In the genomic region with DNA sequence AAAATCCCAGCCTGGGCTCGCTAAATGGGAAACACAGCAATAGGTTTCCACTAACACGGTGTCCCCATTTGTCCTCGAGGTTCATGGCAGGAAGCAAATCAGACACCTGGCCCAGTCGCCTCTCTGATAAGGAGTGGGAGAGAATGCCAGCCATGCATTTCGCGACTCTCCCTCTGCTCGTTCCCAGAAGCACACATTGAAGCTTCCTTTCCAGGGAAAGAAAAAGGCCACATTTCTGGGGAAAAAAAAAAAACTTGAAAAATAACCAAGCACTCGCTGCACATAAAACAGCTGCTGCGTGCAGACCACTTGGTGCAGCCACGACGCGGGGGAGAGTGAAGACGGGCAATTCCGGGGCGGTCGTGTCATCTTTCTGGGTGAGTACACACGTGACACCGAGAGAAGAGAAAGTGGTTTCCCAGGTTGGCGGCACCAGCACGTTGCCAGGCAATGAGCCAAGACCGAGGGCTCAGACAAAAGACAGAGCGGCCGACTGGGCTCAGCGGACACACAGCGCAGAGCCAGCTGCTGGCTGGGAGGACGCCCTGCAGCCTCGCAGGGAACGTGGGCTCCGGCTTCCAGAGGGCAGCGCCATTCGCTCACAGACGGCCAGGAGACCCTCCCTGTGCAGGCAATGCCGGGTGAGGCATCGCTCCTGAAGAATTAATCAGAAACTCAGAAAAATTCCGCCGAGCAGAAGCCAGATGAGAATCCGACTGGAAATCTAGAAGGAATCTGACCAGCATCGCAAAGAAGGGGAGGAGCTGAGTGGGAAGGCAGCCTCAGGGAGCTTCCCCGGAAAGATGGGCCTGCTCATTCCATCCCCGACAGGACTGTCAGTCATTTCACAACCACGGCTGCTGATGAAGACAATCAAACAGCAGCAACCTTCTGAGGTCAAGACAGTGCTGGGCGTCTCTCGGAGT, we compare ENCODE assay signal across 9 cellular contexts.
A peak's percentile ranks its signal among the peaks of the same experiment; 100 is the strongest.
DNase-seq lines count a peak whose midpoint lies in the region; ATAC-seq lines count a peak whose summit lies in the region.
"Had no signal": no experiment of that assay in that cellular context is flagged by ENCODE, and none has a peak within 500 bp of the region (broad histone marks: within the 10 kb centered on the region; RNA-seq: fewer than 3 reads in every experiment).

No MANE protein-coding gene starts in this region.

- DNase-seq in NCI-H1694 treated with DMSO at 0.1 percent for 48 hours (lab: John Stamatoyannopoulos, UW) (peak; percentile 9), NCI-H1694 (lab: John Stamatoyannopoulos, UW) (no peak), NCI-H2227 (lab: John Stamatoyannopoulos, UW; ENCODE audit: unreplicated experiment) (peak; percentile 72), amygdala (lab: John Stamatoyannopoulos, UW) (peak in 46 of 56 donors; percentile 5 to 75 (median 45)), immature natural killer cell (peak; percentile 9 to 11 (median 10)), NCI-H446 treated with DMSO at 0.1 percent for 48 hours (lab: John Stamatoyannopoulos, UW) (no peak)
- peak; percentile 37 for DNase-seq in stimulated activated CD4-positive, alpha-beta T cell treated with anti-CD3 and anti-CD28 coated beads, Interleukin-1b, Interleukin-23, amount 100 ng/mL, for 48 hours

- H3K36me3 Mint-ChIP-seq in immature natural killer cell = no peaks in the 10 kb centered on the region

- H3K9me3 Mint-ChIP-seq in immature natural killer cell = no peaks in the 10 kb centered on the region
- H3K9me3 Mint-ChIP-seq: T-helper 1 cell treated with Interleukin-12 subunit alpha and Interleukin-12 subunit beta and Interleukin-4 antibody, amounts not matched to agents 30 μg/mL and 1 μg/mL, for 36 hours had no signal

- H3K4me3 Mint-ChIP-seq in immature natural killer cell = peak overlapping the region; percentile 10 to 70 (median 58)
- H3K4me3 Mint-ChIP-seq: T-helper 1 cell treated with Interleukin-12 subunit alpha and Interleukin-12 subunit beta and Interleukin-4 antibody, amounts not matched to agents 30 μg/mL and 1 μg/mL, for 36 hours had no signal

- no peak for ATAC-seq in HG03469 (IDR thresholded peaks at IDR 0.05; ENCODE audit: unreplicated experiment)

- peaks cover 3 to 10% of the 10 kb centered on the region in 2 donors for H3K4me1 Mint-ChIP-seq in immature natural killer cell

- no peak overlapping the region for H3K27ac Mint-ChIP-seq in immature natural killer cell
- H3K27ac Mint-ChIP-seq: T-helper 1 cell treated with Interleukin-12 subunit alpha and Interleukin-12 subunit beta and Interleukin-4 antibody, amounts not matched to agents 30 μg/mL and 1 μg/mL, for 36 hours had no signal

- H3K27me3 Mint-ChIP-seq in immature natural killer cell (ENCODE audit: low read depth in 3 of 3) = peaks cover 4 to 12% (median 4%) of the 10 kb centered on the region in 3 donors

Comparison
In these comparisons a context has a peak if more than half of its experiments do, and no peak if none do; other contexts are left out.
1. DNase-seq: peak in NCI-H1694 treated with DMSO at 0.1 percent for 48 hours (single experiment), NCI-H2227 (single experiment), amygdala (46 of 56), immature natural killer cell (3 of 3) and stimulated activated CD4-positive, alpha-beta T cell treated with anti-CD3 and anti-CD28 coated beads, Interleukin-1b, Interleukin-23, amount 100 ng/mL, for 48 hours (single experiment); none in NCI-H1694 (single experiment) and NCI-H446 treated with DMSO at 0.1 percent for 48 hours (single experiment).